Comparison of ENCODE assay signal across 19 cellular contexts in genomic region chr16:80323187-80323807, GRCh38.
DNase-seq lines count a peak whose midpoint lies in the region; ATAC-seq and TF ChIP-seq lines count a peak whose summit lies in the region.
"Had no signal": no experiment of that assay in that cellular context is flagged by ENCODE, and none has a peak within 500 bp of the region (broad histone marks: within the 10 kb centered on the region; RNA-seq: fewer than 3 reads in every experiment).

No MANE protein-coding gene starts in this region.

- H2BK120ac ChIP-seq in neuronal stem cell (ENCODE audit: low read depth, low read length), result no peak overlapping the region

- no peak overlapping the region for H3K4ac ChIP-seq in neuronal stem cell (ENCODE audit: low read length)

- DNase-seq in Ammon's horn (ENCODE audit: low spot score) (peak; percentile 64), cerebellar cortex (ENCODE audit: low spot score) (peak; percentile 57), head of caudate nucleus (peak in 32 of 42 donors; percentile 8 to 57 (median 23)), neuronal stem cell (ENCODE audit: low spot score) (peak; percentile 11), NCI-H1436 (lab: John Stamatoyannopoulos, UW) (no peak), psoas muscle (no peak)
- DNase-seq: 8988T; Calu3; CD4-positive, alpha-beta memory T cell; DMS53; NCI-H1048; NCI-H146; NCI-H2081 treated with DMSO at 0.1 percent for 48 hours; NCI-H2227 treated with DMSO at 0.1 percent for 48 hours; NCI-H524 had no signal

- H4K8ac ChIP-seq in neuronal stem cell (ENCODE audit: low read depth, low read length), result no peak overlapping the region

- H2BK12ac ChIP-seq in neuronal stem cell (ENCODE audit: low read length), result no peak overlapping the region

- ATAC-seq in HG03571 (IDR thresholded peaks at IDR 0.05; ENCODE audit: unreplicated experiment) (no peak), psoas muscle (no peak), HG02588 (IDR thresholded peaks at IDR 0.05; ENCODE audit: unreplicated experiment) (no peak)
- ATAC-seq: HCT116 had no signal

- no CpG with 5 or more reads among the region's 13 CpGs for WGBS in neuronal stem cell (ENCODE audit: extremely low coverage in 2 of 2, insufficient read length in 2 of 2, insufficient replicate concordance in 1 of 2), 2 donors
- 59 to 75% (median 60%) methylated on average over 13 of the region's 13 CpGs for WGBS in psoas muscle, 3 donors

- no peak overlapping the region for H4K91ac ChIP-seq in neuronal stem cell (ENCODE audit: low read depth, low read length, poor library complexity)

- no peak overlapping the region for H3K23ac ChIP-seq in neuronal stem cell (ENCODE audit: low read depth, low read length, poor library complexity)

- TF ChIP-seq CTCF in psoas muscle (IDR thresholded peaks at IDR 0.05), result no peak

- no peak overlapping the region for H3K14ac ChIP-seq in neuronal stem cell (ENCODE audit: low read length)

- intact Hi-C loops in head of caudate nucleus (cut with DNase I), result no loop called here
- intact Hi-C loops in psoas muscle (cut with DNase I), result no loop called here

- H3K4me1 ChIP-seq in neuronal stem cell (ENCODE audit: control insufficient read depth in 2 of 2, insufficient read depth in 1 of 2, low read depth in 1 of 2, low read length in 2 of 2) (peaks cover 0 to 21% of the 10 kb centered on the region in 2 donors), psoas muscle (no peaks in the 10 kb centered on the region)

- H3K36me3 ChIP-seq in neuronal stem cell (replicated peaks in 1 of 2; ENCODE audit: control insufficient read depth in 2 of 2, insufficient read depth in 2 of 2, low read length in 2 of 2), result no peaks in the 10 kb centered on the region
- H3K36me3 ChIP-seq in psoas muscle (ENCODE audit: insufficient read depth in 1 of 2, low read depth in 1 of 2), result no peaks in the 10 kb centered on the region

- H3K27me3 ChIP-seq in neuronal stem cell (ENCODE audit: control insufficient read depth in 3 of 3, insufficient read depth in 3 of 3, low read depth in 1 of 3, low read length in 3 of 3) (no peaks in the 10 kb centered on the region), psoas muscle (ENCODE audit: insufficient read depth in 3 of 3, low read length in 2 of 3) (peaks cover 0 to 4% (median 0%) of the 10 kb centered on the region in 3 donors)

- H2AFZ ChIP-seq in neuronal stem cell (ENCODE audit: low read length), result peak overlapping the region; percentile 40

- no peak overlapping the region for H2AK5ac ChIP-seq in neuronal stem cell (ENCODE audit: low read depth, low read length)

- H3K79me1 ChIP-seq in neuronal stem cell (ENCODE audit: low read depth, low read length), result no peaks in the 10 kb centered on the region

- peak overlapping the region; percentile 56 for H2BK5ac ChIP-seq in neuronal stem cell (ENCODE audit: low read length)

- no peak overlapping the region for H3K9ac ChIP-seq in neuronal stem cell (ENCODE audit: low read depth, low read length, poor library complexity)
- H3K9ac ChIP-seq: KMS-11 had no signal

- H3K4me3 ChIP-seq in neuronal stem cell (ENCODE audit: low read length in 2 of 2) (no peak overlapping the region), psoas muscle (no peak overlapping the region)

- H3K9me3 ChIP-seq in neuronal stem cell (replicated peaks in 1 of 2; ENCODE audit: control insufficient read depth in 2 of 2, insufficient read depth in 1 of 2, low read depth in 1 of 2, low read length in 2 of 2) (no peaks in the 10 kb centered on the region), psoas muscle (no peaks in the 10 kb centered on the region)

- no peak overlapping the region for H3K4me2 ChIP-seq in neuronal stem cell (ENCODE audit: insufficient read depth, low read length, poor library complexity, severe bottlenecking)
- H3K4me2 ChIP-seq: KMS-11 had no signal

- H3K27ac ChIP-seq in neuronal stem cell (replicated peaks; ENCODE audit: low read length) (no peak overlapping the region), psoas muscle (no peak overlapping the region)
- H3K27ac ChIP-seq: KMS-11 had no signal

- H3K18ac ChIP-seq in neuronal stem cell (ENCODE audit: low read length), result peak overlapping the region; percentile 55

- H2BK15ac ChIP-seq in neuronal stem cell (ENCODE audit: low read length), result peak overlapping the region; percentile 4

Comparison
In these comparisons a context has a peak if more than half of its experiments do, and no peak if none do; other contexts are left out.
1. DNase-seq: peak in Ammon's horn (single experiment), cerebellar cortex (single experiment), head of caudate nucleus (32 of 42) and neuronal stem cell (single experiment); none in NCI-H1436 (single experiment) and psoas muscle (0 of 2).